9 cellular contexts compared by ENCODE assay signal in genomic region chr2:201357216-201357615, GRCh38. TPM values are rescaled to one million over a fixed set of nuclear protein-coding genes. Genes with fewer than 3 reads are reported as not detected.
A peak's percentile ranks its signal among the peaks of the same experiment; 100 is the strongest.
DNase-seq lines count a peak whose midpoint lies in the region; ATAC-seq, FAIRE-seq and TF ChIP-seq lines count a peak whose summit lies in the region.
"Had no signal": no experiment of that assay in that cellular context is flagged by ENCODE, and none has a peak within 500 bp of the region (broad histone marks: within the 10 kb centered on the region; RNA-seq: fewer than 3 reads in every experiment).

A gene with protein sequence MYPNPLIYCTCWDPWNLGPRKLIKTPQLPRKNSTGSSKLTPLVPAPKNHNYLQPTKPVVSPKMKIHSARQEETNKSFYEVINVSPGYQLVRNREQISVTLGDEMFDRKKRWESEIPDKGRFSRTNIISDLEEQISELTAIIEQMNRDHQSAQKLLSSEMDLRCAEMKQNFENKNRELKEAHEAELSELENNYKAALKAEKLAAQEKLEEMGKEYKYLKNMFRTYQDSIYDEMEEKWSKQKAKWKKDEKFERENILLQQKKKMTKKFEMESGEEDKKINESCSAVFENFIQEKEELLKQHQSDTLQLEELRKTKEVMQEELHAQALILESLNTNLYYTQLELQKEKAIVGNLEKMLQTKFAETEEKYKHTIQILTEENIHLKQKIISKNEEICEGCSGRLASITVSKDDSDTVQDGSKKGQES (minus strand): TSS chr2:201357345. CDS start chr2:201351404, 5,941 bp downstream.

- BruUV-seq in IMR-90 (replicated peaks; lab: Mats Ljungman, UMichigan) (no TSS peak), HepG2 (replicated peaks; lab: Mats Ljungman, UMichigan) (no TSS peak)

- H2AK5ac ChIP-seq in IMR-90 (ENCODE audit: low read depth, low read length), result no peak within 1 kb of the TSS

- no peak for TF ChIP-seq RAD21 in IMR-90 (IDR thresholded peaks at IDR 0.05; ENCODE audit: low read length)
- TF ChIP-seq RAD21 in HepG2 (CRISPR knock-in tag; IDR thresholded peaks at IDR 0.05), result no peak

- H3K9me1 ChIP-seq in IMR-90 (ENCODE audit: insufficient read depth, low read length), result peaks cover 2% of the 10 kb centered on the region; the same call in 1 of the 2 replicates

- intact Hi-C loops in IMR-90 (cut with micrococcal nuclease), result no loop called here
- intact Hi-C loops in HepG2 (cut with micrococcal nuclease; ENCODE audit: unreplicated experiment), result no loop called here

- no peak within 1 kb of the TSS for H3K9ac ChIP-seq in IMR-90 (ENCODE audit: low read depth, low read length)
- peak within 1 kb of the TSS; percentile 6; the same call in 1 of the 2 replicates for H3K9ac ChIP-seq in HepG2 (ENCODE audit: insufficient read depth, low read depth, low read length)

- peak within 1 kb of the TSS; percentile 71; the same call in 1 of the 2 replicates for H4K5ac ChIP-seq in IMR-90 (ENCODE audit: low read depth, low read length)

- no peaks in the 10 kb centered on the region for H3K27me3 ChIP-seq in ACC112 (ENCODE audit: insufficient read depth, low read length)
- H3K27me3 ChIP-seq in IMR-90 (ENCODE audit: control insufficient read depth, insufficient read depth, low read length), result no peaks in the 10 kb centered on the region
- no peaks in the 10 kb centered on the region for H3K27me3 ChIP-seq in HepG2 (ENCODE audit: control insufficient read depth in 1 of 2, insufficient read depth in 2 of 2, low read length in 2 of 2)
- no peaks in the 10 kb centered on the region for H3K27me3 ChIP-seq in MG63

- peak; percentile 50 for ATAC-seq in IMR-90 (ENCODE audit: low read depth)
- peak; percentile 80 for ATAC-seq in HepG2
- ATAC-seq in HG03135 (IDR thresholded peaks at IDR 0.05; ENCODE audit: unreplicated experiment), result no peak

- peak within 1 kb of the TSS; percentile 66; the same call in 1 of the 2 replicates for H3K18ac ChIP-seq in IMR-90 (ENCODE audit: low read depth, low read length)

- dilution Hi-C loops in IMR-90 (cut with HindIII; ENCODE audit: low sequenced_read_pairs, unreplicated experiment), result no loop called here

- no peak for TF ChIP-seq POLR2A in IMR-90 (IDR thresholded peaks at IDR 0.05; ENCODE audit: low read depth, low read length)
- no peak for TF ChIP-seq POLR2A in HepG2 (IDR thresholded peaks at IDR 0.05; ENCODE audit: insufficient read depth in 1 of 2, low read depth in 2 of 2, low read length in 2 of 2)
- TF ChIP-seq POLR2A in GM12892 (IDR thresholded peaks at IDR 0.05; ENCODE audit: low read depth, low read length), result no peak

- H3K4me1 ChIP-seq in ACC112 (ENCODE audit: control insufficient read depth, insufficient read depth, low read length, unreplicated experiment) (peaks cover 13% of the 10 kb centered on the region), IMR-90 (ENCODE audit: control insufficient read depth, insufficient read depth, low read length) (peaks cover 10% of the 10 kb centered on the region), HepG2 (ENCODE audit: insufficient read depth, low read length) (peaks cover 19% of the 10 kb centered on the region)
- H3K4me1 ChIP-seq: psoas muscle had no signal

- no peak within 1 kb of the TSS for H2BK120ac ChIP-seq in IMR-90 (ENCODE audit: low read depth, low read length)

- H2BK20ac ChIP-seq in IMR-90 (ENCODE audit: low read depth, low read length), result no peak within 1 kb of the TSS

- no CpG with 5 or more reads among the region's 1 CpG for WGBS in IMR-90 (ENCODE audit: extremely low coverage in 2 of 2, insufficient read length in 1 of 2), 2 experiments
- 76% methylated on average over 1 of the region's 1 CpG for WGBS in HepG2 (ENCODE audit: low lambda C conversion rate)

- CTCF ChIA-PET in IMR-90 (lab: Yijun Ruan, JAX) (no interaction called here), HepG2 (lab: Yijun Ruan, JAX; ENCODE audit: low intra/inter-chr PET ratio, low total read pairs) (no interaction called here)

- H3K27ac ChIP-seq in ACC112 (ENCODE audit: low read depth, low read length) (peak within 1 kb of the TSS; percentile 70), IMR-90 (ENCODE audit: insufficient read depth, low read length) (no peak within 1 kb of the TSS), HepG2 (ENCODE audit: extremely low read length, insufficient read depth, low read length) (peak within 1 kb of the TSS; percentile 4)
- H3K27ac ChIP-seq: psoas muscle had no signal

- POLR2A ChIA-PET in IMR-90 (lab: Charles Lee; ENCODE audit: unreplicated experiment), result no interaction called here
- POLR2A ChIA-PET in HepG2 (lab: Yijun Ruan, JAX), result no interaction called here

- TF ChIP-seq CTCF in IMR-90 (conservative IDR thresholded peaks at IDR 0.05; ENCODE audit: low read depth, low read length) (no peak), choroid plexus epithelial cell (conservative IDR thresholded peaks at IDR 0.05; ENCODE audit: low read depth, low read length) (no peak), HepG2 (CRISPR knock-in tag; IDR thresholded peaks at IDR 0.05) (no peak)

- H4K20me1 ChIP-seq in IMR-90 (ENCODE audit: insufficient read depth, low read length) (no peaks in the 10 kb centered on the region), HepG2 (ENCODE audit: insufficient read depth, low read length) (no peaks in the 10 kb centered on the region)

- no peaks in the 10 kb centered on the region for H3K79me2 ChIP-seq in ACC112 (ENCODE audit: control insufficient read depth, insufficient read depth, low read length, unreplicated experiment)
- H3K79me2 ChIP-seq in HepG2 (ENCODE audit: insufficient read depth, low read length), result no peaks in the 10 kb centered on the region

- no peak for TF ChIP-seq EP300 in HepG2 (IDR thresholded peaks at IDR 0.05; ENCODE audit: low read depth in 2 of 2, low read length in 2 of 2)
- no peak for TF ChIP-seq EP300 in HepG2 (CRISPR knock-in tag; IDR thresholded peaks at IDR 0.05; ENCODE audit: borderline replicate concordance)

- no peak within 1 kb of the TSS for H4K8ac ChIP-seq in IMR-90 (ENCODE audit: low read depth in 2 of 2, low read length in 2 of 2)

- no peak within 1 kb of the TSS for H3K14ac ChIP-seq in IMR-90 (replicated peaks; ENCODE audit: low read depth, low read length)

- no peak within 1 kb of the TSS for H3K23ac ChIP-seq in IMR-90 (ENCODE audit: low read depth, low read length)

- no peak within 1 kb of the TSS for H4K91ac ChIP-seq in IMR-90 (ENCODE audit: insufficient read depth, low read depth, low read length)

- peak; percentile 82 for DNase-seq in IMR-90
- DNase-seq in choroid plexus epithelial cell (ENCODE audit: low read depth), result peak; percentile 96
- DNase-seq in HepG2 (ENCODE audit: low spot score), result peak; percentile 56
- DNase-seq in AML-193 (lab: John Stamatoyannopoulos, UW), result no peak
- DNase-seq in MG63, result no peak
- DNase-seq in GM12892 (ENCODE audit: insufficient read length), result no peak
- DNase-seq: psoas muscle had no signal

- H2BK5ac ChIP-seq in IMR-90 (ENCODE audit: low read depth, low read length, poor library complexity, severe bottlenecking), result peak within 1 kb of the TSS; percentile 51

- H3K36me3 ChIP-seq in ACC112 (ENCODE audit: insufficient read depth, low read length) (no peaks in the 10 kb centered on the region), IMR-90 (ENCODE audit: control insufficient read depth, insufficient read depth, low read length) (no peaks in the 10 kb centered on the region; the same call in 1 of the 2 replicates), HepG2 (replicated peaks in 1 of 2; ENCODE audit: control insufficient read depth in 1 of 2, insufficient read depth in 2 of 2, low read length in 2 of 2) (no peaks in the 10 kb centered on the region), MG63 (peaks cover 7% of the 10 kb centered on the region; the same call in 1 of the 2 replicates)

- no peak within 1 kb of the TSS for H2BK15ac ChIP-seq in IMR-90 (ENCODE audit: low read depth, low read length)

- H3K4ac ChIP-seq in IMR-90 (ENCODE audit: low read depth, low read length), result no peak within 1 kb of the TSS

- in situ Hi-C loops in IMR-90 (cut with MboI; ENCODE audit: low sequenced_read_pairs), result no loop called here
- in situ Hi-C loops in HepG2 (cut with HindIII; ENCODE audit: extremely low pct_ligation_motif_present, low pct_unique_long_range_greater_than_20kb), result no loop called here

- FAIRE-seq in HepG2 (lab: Jason Lieb, UNC) (peak; percentile 12), GM12892 (lab: Jason Lieb, UNC) (no peak)

- H3K56ac ChIP-seq in IMR-90 (ENCODE audit: extremely low read depth, insufficient read depth, low read length), result no peak within 1 kb of the TSS

- H3K4me2 ChIP-seq in IMR-90 (ENCODE audit: low read depth, low read length) (0 out of 2 replicates have a peak within 1 kb of the TSS, but pooled peaks have one; percentile 7), HepG2 (ENCODE audit: low read depth, low read length) (0 out of 2 replicates have a peak within 1 kb of the TSS, but pooled peaks have one; percentile 13)

- H2AFZ ChIP-seq in ACC112 (ENCODE audit: low read length, unreplicated experiment) (no peak within 1 kb of the TSS), IMR-90 (replicated peaks; ENCODE audit: low read length, poor library complexity) (no peak within 1 kb of the TSS), HepG2 (ENCODE audit: low read length) (no peak within 1 kb of the TSS)

- no peaks in the 10 kb centered on the region for H3K79me1 ChIP-seq in IMR-90 (ENCODE audit: low read depth in 1 of 2, low read length in 2 of 2)

- H2AK9ac ChIP-seq in IMR-90 (replicated peaks; ENCODE audit: low read depth, low read length, poor library complexity), result no peak within 1 kb of the TSS

- H3K9me3 ChIP-seq in IMR-90 (ENCODE audit: control insufficient read depth, insufficient read depth, low read length), result no peaks in the 10 kb centered on the region
- no peaks in the 10 kb centered on the region for H3K9me3 ChIP-seq in HepG2 (ENCODE audit: low read length)
- no peaks in the 10 kb centered on the region for H3K9me3 ChIP-seq in MG63
- H3K9me3 ChIP-seq: psoas muscle had no signal

- H3K4me3 ChIP-seq in ACC112 (ENCODE audit: low read depth, low read length), result no peak within 1 kb of the TSS
- no peak within 1 kb of the TSS for H3K4me3 ChIP-seq in IMR-90 (ENCODE audit: insufficient read depth, low read depth, low read length)
- H3K4me3 ChIP-seq in choroid plexus epithelial cell (ENCODE audit: low read depth, low read length), result no peak within 1 kb of the TSS
- no peak within 1 kb of the TSS for H3K4me3 ChIP-seq in HepG2 (replicated peaks in 1 of 3; ENCODE audit: insufficient read depth in 1 of 3, low read depth in 2 of 3, low read length in 3 of 3)
- no peak within 1 kb of the TSS for H3K4me3 ChIP-seq in MG63
- H3K4me3 ChIP-seq: psoas muscle had no signal

RNA-seq across cellular contexts. Expression of the gene that starts here (rescaled TPM):
- 0.54 and 0.56 TPM in 2 replicates for total RNA-seq in IMR-90 (2012; rRNA removed)
- 0.11 and 0.32 TPM in 2 replicates for polyA plus RNA-seq in IMR-90 (2012; rRNA removed)
- not detected in 2 replicates for polyA plus RNA-seq in IMR-90 (2012; cell fraction: cytosol; rRNA removed)
- 0.03 and 1.1 TPM in 2 replicates for polyA plus RNA-seq in IMR-90 (2012; cell fraction: nucleus; rRNA removed; ENCODE audit: low replicate concordance)
- total RNA-seq in HepG2 (2016; rRNA removed; fragmentation: Illumina TruSeq; extraction: Trizol), result 0.29 and 0.35 TPM in 2 replicates
- 1.4 and 2.2 TPM in 2 replicates for total RNA-seq in HepG2 (2016; cell fraction: cytosol; rRNA removed; fragmentation: Illumina TruSeq; extraction: Trizol; ENCODE audit: low read depth)
- total RNA-seq in HepG2 (2016; cell fraction: insoluble cytoplasmic fraction; rRNA removed; fragmentation: Illumina TruSeq; extraction: Trizol), result 0.63 TPM in 1 of 2 replicates, not detected in the other
- 0.65 and 1.1 TPM in 2 replicates for total RNA-seq in HepG2 (2016; cell fraction: membrane; rRNA removed; fragmentation: Illumina TruSeq; extraction: Trizol)
- 0.78 and 1.5 TPM in 2 replicates for total RNA-seq in HepG2 (2016; cell fraction: nucleus; rRNA removed; fragmentation: Illumina TruSeq; extraction: Trizol)
- polyA plus RNA-seq in HepG2 (2011; rRNA removed), result 0.51 and 0.59 TPM in 2 replicates
- not detected in 2 replicates for polyA plus RNA-seq in HepG2 (2011; cell fraction: cytosol; rRNA removed)
- 0.19 and 0.93 TPM in 2 replicates for polyA plus RNA-seq in HepG2 (2011; cell fraction: nucleus; rRNA removed)
- polyA plus RNA-seq in HepG2 (2012), result 0.19 and 0.97 TPM in 2 replicates
- polyA plus RNA-seq in HepG2 (2016; cell fraction: cytosol; fragmentation: Illumina TruSeq; extraction: Trizol; ENCODE audit: low read depth), result not detected in 2 replicates
- polyA plus RNA-seq in HepG2 (2016; cell fraction: insoluble cytoplasmic fraction; fragmentation: Illumina TruSeq; extraction: Trizol; ENCODE audit: low read depth), result not detected in 2 replicates
- polyA plus RNA-seq in HepG2 (2016; cell fraction: membrane; fragmentation: Illumina TruSeq; extraction: Trizol; ENCODE audit: low read depth), result not detected in 2 replicates
- 1.7 TPM in 2 replicates for polyA plus RNA-seq in HepG2 (2016; cell fraction: nucleus; fragmentation: Illumina TruSeq; extraction: Trizol; ENCODE audit: insufficient read depth, low read depth)
- polyA minus RNA-seq in HepG2 (2011; rRNA and poly(A)+ RNA removed; ENCODE audit: low replicate concordance), result 0.20 and 0.68 TPM in 2 replicates
- polyA minus RNA-seq in HepG2 (2011; cell fraction: cytosol; rRNA and poly(A)+ RNA removed), result not detected in 2 replicates
- 0.99 and 1.0 TPM in 2 replicates for polyA minus RNA-seq in HepG2 (2011; cell fraction: nucleus; rRNA and poly(A)+ RNA removed)
- total RNA-seq in MG63 (2014; rRNA removed; shearing (Covaris generic); ENCODE audit: low replicate concordance), result 0.26 TPM in 1 of 2 replicates, not detected in the other
- polyA plus RNA-seq in GM12892 (2012; ENCODE audit: missing spikeins), result not detected

Comparison
In these comparisons a context has a peak if more than half of its experiments do, and no peak if none do; other contexts are left out.
1. DNase-seq: peak in IMR-90 (single experiment), choroid plexus epithelial cell (single experiment) and HepG2 (single experiment); none in AML-193 (0 of 2), MG63 (single experiment) and GM12892 (single experiment).